In the genomic region with DNA sequence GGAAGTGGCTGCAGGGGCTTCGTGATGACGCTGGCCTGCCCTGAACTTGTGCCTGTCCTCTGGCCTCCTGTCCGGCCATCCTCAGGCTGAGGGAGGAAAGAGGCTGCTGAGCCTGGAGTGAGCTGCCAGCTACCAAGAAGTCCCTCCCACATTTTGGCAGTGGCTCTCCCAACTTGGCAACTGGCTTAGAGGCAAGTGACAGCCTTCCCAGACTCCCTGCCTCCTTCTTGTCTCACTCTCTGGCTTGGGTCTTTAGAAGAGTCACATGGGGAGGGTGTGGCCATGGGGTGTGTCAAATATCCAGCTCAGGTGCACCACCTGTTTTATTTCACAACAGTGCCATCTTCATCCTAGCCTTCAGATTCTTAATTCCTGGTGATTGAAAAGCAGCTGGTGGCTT, we compare ENCODE assay signal across 14 cellular contexts.
A peak's percentile ranks its signal among the peaks of the same experiment; 100 is the strongest.
DNase-seq lines count a peak whose midpoint lies in the region; ATAC-seq and TF ChIP-seq lines count a peak whose summit lies in the region.
"Had no signal": no experiment of that assay in that cellular context is flagged by ENCODE, and none has a peak within 500 bp of the region (broad histone marks: within the 10 kb centered on the region; RNA-seq: fewer than 3 reads in every experiment).

No MANE protein-coding gene starts in this region.

- H3K9me3 ChIP-seq in HEK293 (ENCODE audit: control insufficient read depth, insufficient read depth, low read depth, low read length), result no peaks in the 10 kb centered on the region; the same call in 1 of the 2 replicates
- H3K9me3 ChIP-seq in psoas muscle, result peaks cover 22% of the 10 kb centered on the region

- no peaks in the 10 kb centered on the region for H3K27me3 ChIP-seq in psoas muscle (ENCODE audit: insufficient read depth in 3 of 3, low read length in 2 of 3)
- H3K27me3 ChIP-seq: BLaER1 had no signal

- 20 to 59% (median 26%) methylated on average over 3 of the region's 3 CpGs for WGBS in psoas muscle, 3 donors

- H3K27ac ChIP-seq in HEK293 (ENCODE audit: extremely low read depth, low read depth, low read length) (no peak overlapping the region), psoas muscle (no peak overlapping the region)
- H3K27ac ChIP-seq: BLaER1, PC-9 had no signal

- TF ChIP-seq CTCF in HEK293 (tag by site-specific recombination; IDR thresholded peaks at IDR 0.05) (no peak), psoas muscle (IDR thresholded peaks at IDR 0.05) (no peak)

- H3K4me1 ChIP-seq in HEK293 (ENCODE audit: control insufficient read depth, insufficient read depth, low read length), result peaks cover 13% of the 10 kb centered on the region
- peaks cover 7% of the 10 kb centered on the region for H3K4me1 ChIP-seq in psoas muscle

- POLR2A ChIA-PET in HEK293 (lab: Yijun Ruan, JAX), result no interaction called here

- CTCF ChIA-PET in HEK293 (lab: Yijun Ruan, JAX), result interaction anchor here (0.6 to 1.3 kb wide), 3 partner anchors 17 to 273 kb away, joined by 3 read pairs; no protein-coding TSS in a partner anchor

- intact Hi-C loops in psoas muscle (cut with DNase I), result no loop called here

- H3K36me3 ChIP-seq in HEK293 (ENCODE audit: control insufficient read depth in 2 of 2, insufficient read depth in 1 of 2, low read length in 2 of 2) (no peaks in the 10 kb centered on the region), psoas muscle (ENCODE audit: insufficient read depth in 1 of 2, low read depth in 1 of 2) (peaks cover 0 to 3% of the 10 kb centered on the region in 2 donors)

- ATAC-seq in psoas muscle, result peak in 3 of 4 donors; percentile 83 to 99 (median 96)
- no peak for ATAC-seq in GM18502 (IDR thresholded peaks at IDR 0.05; ENCODE audit: poor library complexity, unreplicated experiment)
- ATAC-seq in GM18873 (IDR thresholded peaks at IDR 0.05; ENCODE audit: low FRiP score, unreplicated experiment), result no peak

- DNase-seq in NCI-H524 treated with DMSO at 0.1 percent for 48 hours (lab: John Stamatoyannopoulos, UW), result peak; percentile 20
- peak; percentile 64 for DNase-seq in globus pallidus (ENCODE audit: low spot score)
- peak; percentile 81 to 88 for DNase-seq in psoas muscle
- DNase-seq in NCI-H1694 (lab: John Stamatoyannopoulos, UW), result no peak
- no peak for DNase-seq in occipital lobe (lab: John Stamatoyannopoulos, UW)
- DNase-seq: activated CD4-positive, alpha-beta memory T cell treated with anti-CD3 and anti-CD28 coated beads for 36 hours; cortex of kidney; foreskin melanocyte; NCI-H1105; PC-9 had no signal

- H3K4me3 ChIP-seq in HEK293 (ENCODE audit: low read depth, low read length), result no peak overlapping the region
- H3K4me3 ChIP-seq in psoas muscle, result no peak overlapping the region
- H3K4me3 ChIP-seq: BLaER1, PC-9 had no signal

TF ChIP-seq in HEK293, 187 proteins besides CTCF, POLR2A, EP300 and RAD21:
- TF ChIP-seq HOXA7 (CRISPR knock-in tag; IDR thresholded peaks at IDR 0.05; ENCODE audit: borderline replicate concordance), result no peak
- TF ChIP-seq KLF1 (tag by site-specific recombination; IDR thresholded peaks at IDR 0.05), result peak; percentile 21; the same call in 1 of the 2 replicates

Comparison
In these comparisons a context has a peak if more than half of its experiments do, and no peak if none do; other contexts are left out.
1. DNase-seq: peak in NCI-H524 treated with DMSO at 0.1 percent for 48 hours (single experiment), globus pallidus (single experiment) and psoas muscle (2 of 2); none in NCI-H1694 (single experiment) and occipital lobe (single experiment).
2. ATAC-seq: peak in psoas muscle (3 of 4); none in GM18502 (single experiment) and GM18873 (single experiment).